ENCODE assay signal across 15 cellular contexts in genomic region chr1:88529581-88529980, GRCh38.
A peak's percentile ranks its signal among the peaks of the same experiment; 100 is the strongest.
DNase-seq lines count a peak whose midpoint lies in the region; ATAC-seq and TF ChIP-seq lines count a peak whose summit lies in the region.
"Had no signal": no experiment of that assay in that cellular context is flagged by ENCODE, and none has a peak within 500 bp of the region (broad histone marks: within the 10 kb centered on the region; RNA-seq: fewer than 3 reads in every experiment).

No MANE protein-coding gene starts in this region.

- no peaks in the 10 kb centered on the region for H3K9me2 ChIP-seq in PC-3 (replicated peaks; ENCODE audit: low read length)

- no peak for ATAC-seq in PC-3
- ATAC-seq: A549; CD8-positive, alpha-beta T cell had no signal

- POLR2A ChIA-PET in PC-3 (lab: Charles Lee; ENCODE audit: unreplicated experiment) = no interaction called here

- peak overlapping the region; percentile 25 for H3K9ac ChIP-seq in PC-3 (ENCODE audit: low read length)
- H3K9ac ChIP-seq: GM23248 had no signal

- H3K27ac ChIP-seq in PC-3 (ENCODE audit: low read length) (peak overlapping the region; percentile 58), neutrophil (peak overlapping the region; percentile 46)
- H3K27ac ChIP-seq: A549, GM23248 had no signal

- H4K20me1 ChIP-seq in PC-3 (ENCODE audit: low read length) = no peaks in the 10 kb centered on the region

- BruUV-seq in PC-3 (replicated peaks; lab: Mats Ljungman, UMichigan) = no TSS peak

- peak overlapping the region; percentile 11; the same call in 1 of the 2 replicates for H3K4me2 ChIP-seq in PC-3 (ENCODE audit: low read length)
- H3K4me2 ChIP-seq: A549 had no signal

- DNase-seq in MV-4-11 (lab: John Stamatoyannopoulos, UW) (peak; percentile 58), NOMO-1 treated with DMSO at 0.1 percent for 48 hours (lab: John Stamatoyannopoulos, UW; ENCODE audit: unreplicated experiment) (peak; percentile 87), PC-3 (no peak), Kasumi-1 (lab: John Stamatoyannopoulos, UW) (no peak), mucosa of gallbladder (ENCODE audit: low spot score) (no peak), NCI-H345 treated with DMSO at 0.1 percent for 48 hours (lab: John Stamatoyannopoulos, UW; ENCODE audit: unreplicated experiment) (no peak)
- DNase-seq: CD8-positive, alpha-beta T cell; COR-L47; DMS153; DMS79 treated with DMSO at 0.1 percent for 48 hours; EL; GM23248; H9 had no signal

- H2AFZ ChIP-seq in PC-3 (ENCODE audit: low read length) = no peak overlapping the region
- H2AFZ ChIP-seq: GM23248 had no signal

- CTCF ChIA-PET in PC-3 (lab: Charles Lee) = no interaction called here

- no peaks in the 10 kb centered on the region for H3K79me2 ChIP-seq in PC-3 (ENCODE audit: low read length)

- H3F3A ChIP-seq in PC-3 (ENCODE audit: low read length, unreplicated experiment) = no peaks in the 10 kb centered on the region

- no peak for TF ChIP-seq CTCF in PC-3 (conservative IDR thresholded peaks at IDR 0.05; ENCODE audit: low read depth, low read length)
- TF ChIP-seq CTCF in neutrophil (IDR thresholded peaks at IDR 0.05) = no peak

- H3K27me3 ChIP-seq in PC-3 (ENCODE audit: low read length) = no peaks in the 10 kb centered on the region
- H3K27me3 ChIP-seq in neutrophil = no peaks in the 10 kb centered on the region

- intact Hi-C loops in PC-3 (cut with micrococcal nuclease) = no loop called here

- H3K9me3 ChIP-seq in PC-3 (ENCODE audit: low read length) (no peaks in the 10 kb centered on the region), neutrophil (no peaks in the 10 kb centered on the region)
- H3K9me3 ChIP-seq: A549 had no signal

- H3K36me3 ChIP-seq in PC-3 (ENCODE audit: low read depth, low read length) = no peaks in the 10 kb centered on the region
- no peaks in the 10 kb centered on the region for H3K36me3 ChIP-seq in neutrophil

- peaks cover 27% of the 10 kb centered on the region for H3K4me1 ChIP-seq in PC-3 (ENCODE audit: insufficient read depth, low read length)
- peaks cover 9 to 11% of the 10 kb centered on the region in 2 experiments for H3K4me1 ChIP-seq in neutrophil (ENCODE audit: control insufficient read depth in 1 of 2, insufficient read depth in 1 of 2, low read depth in 1 of 2, low read length in 1 of 2)
- H3K4me1 ChIP-seq: A549 had no signal

- no peak overlapping the region for H3K4me3 ChIP-seq in PC-3 (ENCODE audit: low read length)
- no peak overlapping the region for H3K4me3 ChIP-seq in neutrophil (ENCODE audit: low read depth in 1 of 2, low read length in 1 of 2)
- H3K4me3 ChIP-seq: A549, GM23248 had no signal

Comparison
In these comparisons a context has a peak if more than half of its experiments do, and no peak if none do; other contexts are left out.
1. DNase-seq: peak in MV-4-11 (single experiment) and NOMO-1 treated with DMSO at 0.1 percent for 48 hours (single experiment); none in PC-3 (single experiment), Kasumi-1 (0 of 2), mucosa of gallbladder (single experiment) and NCI-H345 treated with DMSO at 0.1 percent for 48 hours (single experiment).